ENCODE assay signal across 23 cellular contexts in genomic region chr2:86445436-86445835, GRCh38. TPM values are rescaled to one million over a fixed set of nuclear protein-coding genes. Genes with fewer than 3 reads are reported as not detected.
A peak's percentile ranks its signal among the peaks of the same experiment; 100 is the strongest.
DNase-seq lines count a peak whose midpoint lies in the region; ATAC-seq and TF ChIP-seq lines count a peak whose summit lies in the region.
"Had no signal": no experiment of that assay in that cellular context is flagged by ENCODE, and none has a peak within 500 bp of the region (broad histone marks: within the 10 kb centered on the region; RNA-seq: fewer than 3 reads in every experiment).

No MANE protein-coding gene starts in this region.

- H3K4me3 ChIP-seq in DND-41 (ENCODE audit: low read depth in 1 of 2, low read length in 2 of 2) (no peak overlapping the region), neural progenitor cell (no peak overlapping the region)
- H3K4me3 ChIP-seq: BLaER1 treated with 17β-estradiol and CSF1 and Interleukin-3, amounts not matched to agents 10 nM and 100 nM; testis; uterus had no signal

- H3K4me1 Mint-ChIP-seq in activated T-cell treated with anti-CD3 and anti-CD28 coated beads, Interleukin-2, amount 50 U/mL, for 72 hours (ENCODE audit: low read depth): peaks cover 81% of the 10 kb centered on the region
- H3K4me1 Mint-ChIP-seq in activated T-cell treated with anti-CD3 and anti-CD28 coated beads, Interleukin-2, amount 50 U/mL, for 4 hours (ENCODE audit: low read depth): peaks cover 83% of the 10 kb centered on the region
- peaks cover 68% of the 10 kb centered on the region for H3K4me1 Mint-ChIP-seq in activated T-helper 2 cell treated with anti-CD3 and anti-CD28 coated beads, Interferon-gamma antibody, Interleukin-2, Interleukin-4, amounts not matched to agents 10 μg/mL and 5 μg/mL and 100 μg/mL, durations not matched to agents 14 hours and 24 hours and 36 hours (ENCODE audit: low read depth)
- H3K4me1 Mint-ChIP-seq in natural killer cell (peaks cover 83% of the 10 kb centered on the region in 2 donors), neural progenitor cell (peaks cover 29% of the 10 kb centered on the region)

- H3K4me2 ChIP-seq in DND-41 (ENCODE audit: insufficient read depth, low read length) (peak overlapping the region; percentile 80), neural progenitor cell (no peak overlapping the region)

- H3K9me3 ChIP-seq in DND-41 (ENCODE audit: insufficient read depth, low read length, severe bottlenecking): no peaks in the 10 kb centered on the region
- no peaks in the 10 kb centered on the region for H3K9me3 ChIP-seq in neural progenitor cell (ENCODE audit: low read depth)
- H3K9me3 ChIP-seq: testis had no signal

- no peak for TF ChIP-seq CTCF in DND-41 (IDR thresholded peaks at IDR 0.05; ENCODE audit: borderline replicate concordance, extremely low read depth, low read length, poor library complexity, severe bottlenecking)
- TF ChIP-seq CTCF in natural killer cell (IDR thresholded peaks at IDR 0.05): no peak
- TF ChIP-seq CTCF in neural progenitor cell (IDR thresholded peaks at IDR 0.05): no peak

- H3K9me3 Mint-ChIP-seq in activated T-cell treated with anti-CD3 and anti-CD28 coated beads, Interleukin-2, amount 50 U/mL, for 72 hours: peaks cover 2% of the 10 kb centered on the region in 2 donors
- peaks cover 2% of the 10 kb centered on the region for H3K9me3 Mint-ChIP-seq in activated T-cell treated with anti-CD3 and anti-CD28 coated beads, Interleukin-2, amount 50 U/mL, for 4 hours
- H3K9me3 Mint-ChIP-seq in activated T-helper 2 cell treated with anti-CD3 and anti-CD28 coated beads, Interferon-gamma antibody, Interleukin-2, Interleukin-4, amounts not matched to agents 10 μg/mL and 5 μg/mL and 100 μg/mL, durations not matched to agents 14 hours and 24 hours and 36 hours: peaks cover 2% of the 10 kb centered on the region
- H3K9me3 Mint-ChIP-seq in natural killer cell (peaks cover 2% of the 10 kb centered on the region in 2 donors), neural progenitor cell (peaks cover 5% of the 10 kb centered on the region)

- peak overlapping the region; percentile 3 to 35 for H3K4me3 Mint-ChIP-seq in activated T-cell treated with anti-CD3 and anti-CD28 coated beads, Interleukin-2, amount 50 U/mL, for 72 hours
- H3K4me3 Mint-ChIP-seq in activated T-cell treated with anti-CD3 and anti-CD28 coated beads, Interleukin-2, amount 50 U/mL, for 4 hours: no peak overlapping the region
- no peak overlapping the region for H3K4me3 Mint-ChIP-seq in activated T-helper 2 cell treated with anti-CD3 and anti-CD28 coated beads, Interferon-gamma antibody, Interleukin-2, Interleukin-4, amounts not matched to agents 10 μg/mL and 5 μg/mL and 100 μg/mL, durations not matched to agents 14 hours and 24 hours and 36 hours (ENCODE audit: low read depth)
- H3K4me3 Mint-ChIP-seq in natural killer cell (no peak overlapping the region), neural progenitor cell (no peak overlapping the region)

- DNase-seq in activated T-cell treated with anti-CD3 and anti-CD28 coated beads, Interleukin-2, amount 50 U/mL, for 72 hours: no peak
- DNase-seq in activated T-cell treated with anti-CD3 and anti-CD28 coated beads, Interleukin-2, amount 50 U/mL, for 4 hours: no peak
- DNase-seq in DND-41: no peak
- DNase-seq in activated T-helper 2 cell treated with anti-CD3 and anti-CD28 coated beads, Interferon-gamma antibody, Interleukin-2, Interleukin-4, amounts not matched to agents 10 μg/mL and 5 μg/mL and 100 μg/mL, durations not matched to agents 14 hours and 24 hours and 36 hours (ENCODE audit: low spot score): no peak
- DNase-seq in natural killer cell: no peak
- no peak for DNase-seq in neural progenitor cell (ENCODE audit: low spot score)
- no peak for DNase-seq in NOMO-1 (lab: John Stamatoyannopoulos, UW; ENCODE audit: unreplicated experiment in 2 of 2)
- DNase-seq: activated CD8-positive, alpha-beta memory T cell treated with anti-CD3 and anti-CD28 coated beads, Interleukin-2, amount 50 U/mL, for 48 hours; anterior cingulate cortex; caudate nucleus; dorsolateral prefrontal cortex; immature natural killer cell; KG1; NCI-H1694 treated with DMSO at 0.1 percent for 48 hours; NCI-H69; SHP77; SW 1271; testis; uterus had no signal

- peaks cover 72% of the 10 kb centered on the region for H4K20me1 ChIP-seq in DND-41 (ENCODE audit: insufficient read depth, low read length)
- peaks cover 87% of the 10 kb centered on the region for H4K20me1 ChIP-seq in neural progenitor cell (ENCODE audit: low read depth)

- no peaks in the 10 kb centered on the region for H3K27me3 ChIP-seq in DND-41 (ENCODE audit: insufficient read depth, low read length, poor library complexity)
- H3K27me3 ChIP-seq in neural progenitor cell: no peaks in the 10 kb centered on the region
- H3K27me3 ChIP-seq: BLaER1 treated with 17β-estradiol and CSF1 and Interleukin-3, amounts not matched to agents 10 nM and 100 nM; dorsolateral prefrontal cortex; testis; uterus had no signal

- no peak overlapping the region for H3K27ac ChIP-seq in DND-41 (ENCODE audit: low read length)
- H3K27ac ChIP-seq in neural progenitor cell: no peak overlapping the region
- H3K27ac ChIP-seq: BLaER1 treated with 17β-estradiol and CSF1 and Interleukin-3, amounts not matched to agents 10 nM and 100 nM; uterus had no signal

- no peaks in the 10 kb centered on the region for H3K27me3 Mint-ChIP-seq in activated T-cell treated with anti-CD3 and anti-CD28 coated beads, Interleukin-2, amount 50 U/mL, for 72 hours (ENCODE audit: low read depth)
- no peaks in the 10 kb centered on the region for H3K27me3 Mint-ChIP-seq in activated T-cell treated with anti-CD3 and anti-CD28 coated beads, Interleukin-2, amount 50 U/mL, for 4 hours (ENCODE audit: low read depth)
- no peaks in the 10 kb centered on the region for H3K27me3 Mint-ChIP-seq in activated T-helper 2 cell treated with anti-CD3 and anti-CD28 coated beads, Interferon-gamma antibody, Interleukin-2, Interleukin-4, amounts not matched to agents 10 μg/mL and 5 μg/mL and 100 μg/mL, durations not matched to agents 14 hours and 24 hours and 36 hours (ENCODE audit: low read depth)
- H3K27me3 Mint-ChIP-seq in natural killer cell (ENCODE audit: low read depth in 2 of 2) (peaks cover 0 to 2% of the 10 kb centered on the region in 2 donors), neural progenitor cell (ENCODE audit: insufficient read depth, low read depth) (peaks cover 8% of the 10 kb centered on the region)
- H3K27me3 Mint-ChIP-seq: progenitor cell of endocrine pancreas had no signal

- H2AFZ ChIP-seq in DND-41 (ENCODE audit: low read depth, low read length) (no peak overlapping the region), neural progenitor cell (replicated peaks) (no peak overlapping the region)

- H3K4me1 ChIP-seq in DND-41 (ENCODE audit: insufficient read depth, low read length) (peaks cover 58% of the 10 kb centered on the region), neural progenitor cell (peaks cover 16% of the 10 kb centered on the region)

- intact Hi-C loops in activated T-helper 2 cell treated with anti-CD3 and anti-CD28 coated beads, Interferon-gamma antibody, Interleukin-2, Interleukin-4, amounts not matched to agents 10 μg/mL and 5 μg/mL and 100 μg/mL, durations not matched to agents 14 hours and 24 hours and 36 hours (cut with micrococcal nuclease): no loop called here
- intact Hi-C loops in natural killer cell (cut with micrococcal nuclease): no loop called here

- H3K36me3 Mint-ChIP-seq in activated T-cell treated with anti-CD3 and anti-CD28 coated beads, Interleukin-2, amount 50 U/mL, for 72 hours (ENCODE audit: insufficient read depth in 2 of 2): peaks cover 14 to 39% of the 10 kb centered on the region in 2 donors
- H3K36me3 Mint-ChIP-seq in activated T-cell treated with anti-CD3 and anti-CD28 coated beads, Interleukin-2, amount 50 U/mL, for 4 hours (ENCODE audit: insufficient read depth): peaks cover 48% of the 10 kb centered on the region
- H3K36me3 Mint-ChIP-seq in activated T-helper 2 cell treated with anti-CD3 and anti-CD28 coated beads, Interferon-gamma antibody, Interleukin-2, Interleukin-4, amounts not matched to agents 10 μg/mL and 5 μg/mL and 100 μg/mL, durations not matched to agents 14 hours and 24 hours and 36 hours (ENCODE audit: low read depth): peaks cover 88% of the 10 kb centered on the region
- peaks cover 18% of the 10 kb centered on the region for H3K36me3 Mint-ChIP-seq in natural killer cell
- peaks cover 54% of the 10 kb centered on the region for H3K36me3 Mint-ChIP-seq in neural progenitor cell

- H3F3A ChIP-seq in neural progenitor cell (ENCODE audit: low read depth): peaks cover 10% of the 10 kb centered on the region

- no peak for ATAC-seq in activated T-cell treated with anti-CD3 and anti-CD28 coated beads, Interleukin-2, amount 50 U/mL, for 72 hours (replicated peaks in 1 of 2)
- ATAC-seq in activated T-cell treated with anti-CD3 and anti-CD28 coated beads, Interleukin-2, amount 50 U/mL, for 4 hours: no peak
- ATAC-seq in DND-41 (ENCODE audit: insufficient read depth, low read depth) (no peak), natural killer cell (no peak), GM21723 (IDR thresholded peaks at IDR 0.05; ENCODE audit: unreplicated experiment) (no peak)
- ATAC-seq: HCT116 had no signal

- H3K36me3 ChIP-seq in DND-41 (ENCODE audit: insufficient read depth, low read length) (peaks cover 86% of the 10 kb centered on the region), neural progenitor cell (no peaks in the 10 kb centered on the region)
- H3K36me3 ChIP-seq: uterus had no signal

- peak overlapping the region; percentile 1 for H3K27ac Mint-ChIP-seq in activated T-cell treated with anti-CD3 and anti-CD28 coated beads, Interleukin-2, amount 50 U/mL, for 72 hours
- peak overlapping the region; percentile 3 for H3K27ac Mint-ChIP-seq in activated T-helper 2 cell treated with anti-CD3 and anti-CD28 coated beads, Interferon-gamma antibody, Interleukin-2, Interleukin-4, amounts not matched to agents 10 μg/mL and 5 μg/mL and 100 μg/mL, durations not matched to agents 14 hours and 24 hours and 36 hours
- peak overlapping the region; percentile 49 to 97 for H3K27ac Mint-ChIP-seq in natural killer cell
- H3K27ac Mint-ChIP-seq in neural progenitor cell: no peak overlapping the region
- H3K27ac Mint-ChIP-seq: progenitor cell of endocrine pancreas had no signal

- H3K79me2 ChIP-seq in DND-41 (ENCODE audit: insufficient read depth, low read length) (peaks cover 87% of the 10 kb centered on the region), neural progenitor cell (ENCODE audit: low read depth) (peaks cover 87% of the 10 kb centered on the region)

- H3K9ac ChIP-seq in DND-41 (ENCODE audit: low read depth, low read length) (no peak overlapping the region), neural progenitor cell (no peak overlapping the region)
- H3K9ac ChIP-seq: BLaER1 treated with 17β-estradiol and CSF1 and Interleukin-3, amounts not matched to agents 10 nM and 100 nM had no signal

RNA-seq across cellular contexts. Expression of gene KDM3A, which starts 4.3 kb away (rescaled TPM):
- total RNA-seq in activated T-cell treated with anti-CD3 and anti-CD28 coated beads, Interleukin-2, amount 50 U/mL, for 72 hours: 10 to 100 TPM; 61.2 to 66.8 TPM
- 10 to 100 TPM; 32.9 to 45.9 (median 36.5) TPM for total RNA-seq in activated T-cell treated with anti-CD3 and anti-CD28 coated beads, Interleukin-2, amount 50 U/mL, for 4 hours
- 74.5 and 78.2 TPM in 2 replicates for total RNA-seq in activated T-helper 2 cell treated with anti-CD3 and anti-CD28 coated beads, Interferon-gamma antibody, Interleukin-2, Interleukin-4, amounts not matched to agents 10 μg/mL and 5 μg/mL and 100 μg/mL, durations not matched to agents 14 hours and 24 hours and 36 hours
- total RNA-seq in natural killer cell (100 to 1,000 TPM; 172 to 195 (median 188) TPM), neural progenitor cell (ENCODE audit: low replicate concordance) (63.2 and 84.9 TPM in 2 replicates)

Comparison
In these comparisons a context has a peak if more than half of its experiments do, and no peak if none do; other contexts are left out.
1. H3K4me3 Mint-ChIP-seq: peak in activated T-cell treated with anti-CD3 and anti-CD28 coated beads, Interleukin-2, amount 50 U/mL, for 72 hours (2 of 2); none in activated T-cell treated with anti-CD3 and anti-CD28 coated beads, Interleukin-2, amount 50 U/mL, for 4 hours (single experiment), activated T-helper 2 cell treated with anti-CD3 and anti-CD28 coated beads, Interferon-gamma antibody, Interleukin-2, Interleukin-4, amounts not matched to agents 10 μg/mL and 5 μg/mL and 100 μg/mL, durations not matched to agents 14 hours and 24 hours and 36 hours (single experiment), natural killer cell (single experiment) and neural progenitor cell (single experiment).